13 cellular contexts compared by ENCODE assay signal in genomic region chr1:150257624-150258274, GRCh38. TPM values are rescaled to one million over a fixed set of nuclear protein-coding genes. Genes with fewer than 3 reads are reported as not detected.
DNase-seq lines count a peak whose midpoint lies in the region; ATAC-seq, FAIRE-seq and TF ChIP-seq lines count a peak whose summit lies in the region.
"Had no signal": no experiment of that assay in that cellular context is flagged by ENCODE, and none has a peak within 500 bp of the region (broad histone marks: within the 10 kb centered on the region; RNA-seq: fewer than 3 reads in every experiment).

TSS of gene CA14 (plus strand) at chr1:150257774. CDS start at chr1:150258129, 355 bp downstream.

- CTCF ChIA-PET in activated CD8-positive, alpha-beta memory T cell treated with anti-CD3 and anti-CD28 coated beads, Interleukin-2, amount 10 ng/mL, durations not matched to agents 7 days and 5 days (lab: Charles Lee), result interaction anchor here (0.9 to 5.3 kb wide), 8 partner anchors 11 to 303 kb away, joined by 3 to 89 read pairs (median 18); partner anchors contain the start of genes APH1A, C1orf54, CIART and FALEC

- FAIRE-seq in pancreas (lab: Jason Lieb, UNC), result no peak

- peaks cover 41% of the 10 kb centered on the region for H3K4me1 Mint-ChIP-seq in GM23338
- H3K4me1 Mint-ChIP-seq in progenitor cell of endocrine pancreas (ENCODE audit: low read depth), result peaks cover 53% of the 10 kb centered on the region
- H3K4me1 Mint-ChIP-seq in activated CD8-positive, alpha-beta memory T cell treated with anti-CD3 and anti-CD28 coated beads, Interleukin-2, amount 10 ng/mL, durations not matched to agents 7 days and 5 days, result peaks cover 20% of the 10 kb centered on the region

- H3K9me3 Mint-ChIP-seq in GM23338 (peaks cover 2% of the 10 kb centered on the region; the same call in 2 of the 3 replicates), progenitor cell of endocrine pancreas (ENCODE audit: low read depth) (no peaks in the 10 kb centered on the region)
- H3K9me3 Mint-ChIP-seq in activated CD8-positive, alpha-beta memory T cell treated with anti-CD3 and anti-CD28 coated beads, Interleukin-2, amount 10 ng/mL, durations not matched to agents 7 days and 5 days (ENCODE audit: low read depth), result no peaks in the 10 kb centered on the region
- H3K9me3 Mint-ChIP-seq: stimulated activated naive CD8-positive, alpha-beta T cell treated with anti-CD3 and anti-CD28 coated beads, Interleukin-15, Interleukin-2, amounts not matched to agents 100 ng/mL and 50 ng/mL, for 24 hours had no signal

- no peaks in the 10 kb centered on the region for H3K27me3 ChIP-seq in GM23338 (ENCODE audit: insufficient read depth)
- peaks cover 16% of the 10 kb centered on the region for H3K27me3 ChIP-seq in adipocyte (replicated peaks; ENCODE audit: control insufficient read depth, insufficient read depth, low read length)
- H3K27me3 ChIP-seq in pancreas, result no peaks in the 10 kb centered on the region

- peak within 1 kb of the TSS; percentile 88 for H3K4me3 ChIP-seq in GM23338
- H3K4me3 ChIP-seq in adipocyte (ENCODE audit: low read length), result peak within 1 kb of the TSS; percentile 70
- no peak within 1 kb of the TSS for H3K4me3 ChIP-seq in pancreas

- H4K20me1 ChIP-seq in GM23338 (replicated peaks; ENCODE audit: insufficient read depth), result peaks cover 9% of the 10 kb centered on the region

- H2AFZ ChIP-seq in GM23338, result no peak within 1 kb of the TSS

- H3K27ac ChIP-seq in GM23338 (ENCODE audit: low read depth) (peak within 1 kb of the TSS; percentile 89), pancreas (no peak within 1 kb of the TSS)
- H3K27ac ChIP-seq: HL-60 had no signal

- intact Hi-C loops in pancreas (cut with DNase I), result no loop called here

- H3K36me3 ChIP-seq in GM23338 (ENCODE audit: insufficient read depth) (peaks cover 8% of the 10 kb centered on the region; the same call in 1 of the 2 replicates), adipocyte (ENCODE audit: control insufficient read depth, insufficient read depth, low read length, severe bottlenecking) (no peaks in the 10 kb centered on the region), pancreas (no peaks in the 10 kb centered on the region)

- H3K9me3 ChIP-seq in adipocyte (ENCODE audit: control insufficient read depth, low read length), result no peaks in the 10 kb centered on the region
- no peaks in the 10 kb centered on the region for H3K9me3 ChIP-seq in pancreas

- peaks cover 26% of the 10 kb centered on the region for H3K79me2 ChIP-seq in GM23338 (replicated peaks; ENCODE audit: insufficient read depth)

- H3K27ac Mint-ChIP-seq in GM23338 (peak within 1 kb of the TSS; percentile 98), progenitor cell of endocrine pancreas (peak within 1 kb of the TSS; percentile 97)
- H3K27ac Mint-ChIP-seq in activated CD8-positive, alpha-beta memory T cell treated with anti-CD3 and anti-CD28 coated beads, Interleukin-2, amount 10 ng/mL, durations not matched to agents 7 days and 5 days, result no peak within 1 kb of the TSS
- H3K27ac Mint-ChIP-seq: stimulated activated naive CD8-positive, alpha-beta T cell treated with anti-CD3 and anti-CD28 coated beads, Interleukin-15, Interleukin-2, amounts not matched to agents 100 ng/mL and 50 ng/mL, for 24 hours had no signal

- TF ChIP-seq CTCF in GM23338 (conservative IDR thresholded peaks at IDR 0.05; ENCODE audit: low read depth in 2 of 2) (no peak), progenitor cell of endocrine pancreas (IDR thresholded peaks at IDR 0.05; ENCODE audit: unreplicated experiment) (no peak), pancreas (IDR thresholded peaks at IDR 0.05) (no peak)

- H3K27me3 Mint-ChIP-seq in GM23338 (ENCODE audit: insufficient read depth, low read depth, poor library complexity), result peaks cover 7% of the 10 kb centered on the region
- no peaks in the 10 kb centered on the region for H3K27me3 Mint-ChIP-seq in progenitor cell of endocrine pancreas
- H3K27me3 Mint-ChIP-seq in activated CD8-positive, alpha-beta memory T cell treated with anti-CD3 and anti-CD28 coated beads, Interleukin-2, amount 10 ng/mL, durations not matched to agents 7 days and 5 days, result peaks cover 46% of the 10 kb centered on the region

- H3K4me2 ChIP-seq in GM23338, result peak within 1 kb of the TSS; percentile 95

- no peaks in the 10 kb centered on the region for H3K9me2 ChIP-seq in GM23338 (ENCODE audit: insufficient read depth)

- peak; percentile 72 for DNase-seq in GM23338 (ENCODE audit: low spot score)
- DNase-seq in adipocyte (ENCODE audit: low read depth), result no peak
- peak in 44 of 51 donors; percentile 7 to 82 (median 46) for DNase-seq in hypothalamus (lab: John Stamatoyannopoulos, UW)
- no peak for DNase-seq in progenitor cell of endocrine pancreas (ENCODE audit: low spot score, unreplicated experiment)
- no peak for DNase-seq in activated CD8-positive, alpha-beta memory T cell treated with anti-CD3 and anti-CD28 coated beads, Interleukin-2, amount 10 ng/mL, durations not matched to agents 7 days and 5 days
- DNase-seq in pancreas, result no peak
- DNase-seq: EL, NCI-H748 treated with DMSO at 0.1 percent for 48 hours had no signal

- H3K9ac ChIP-seq in adipocyte (ENCODE audit: low read length), result no peak within 1 kb of the TSS

- H3K4me3 Mint-ChIP-seq in GM23338, result peak within 1 kb of the TSS; percentile 91
- H3K4me3 Mint-ChIP-seq in progenitor cell of endocrine pancreas (ENCODE audit: low read depth), result peak within 1 kb of the TSS; percentile 69
- H3K4me3 Mint-ChIP-seq in activated CD8-positive, alpha-beta memory T cell treated with anti-CD3 and anti-CD28 coated beads, Interleukin-2, amount 10 ng/mL, durations not matched to agents 7 days and 5 days, result no peak within 1 kb of the TSS

- WGBS in pancreas, 2 donors, result 51 to 61% methylated on average over 10 to 11 of the region's 11 CpGs

- H3K4me1 ChIP-seq in GM23338 (ENCODE audit: insufficient read depth), result peaks cover 21% of the 10 kb centered on the region
- H3K4me1 ChIP-seq in adipocyte (ENCODE audit: control insufficient read depth, insufficient read depth, low read length), result peaks cover 24% of the 10 kb centered on the region
- H3K4me1 ChIP-seq in pancreas, result peaks cover 0 to 8% (median 7%) of the 10 kb centered on the region in 3 donors

- peaks cover 27% of the 10 kb centered on the region for H3F3A ChIP-seq in GM23338 (replicated peaks; ENCODE audit: low read depth)

- H3K36me3 Mint-ChIP-seq in GM23338 (ENCODE audit: low read depth), result peaks cover 24% of the 10 kb centered on the region
- H3K36me3 Mint-ChIP-seq in progenitor cell of endocrine pancreas (ENCODE audit: insufficient read depth), result no peaks in the 10 kb centered on the region
- no peaks in the 10 kb centered on the region for H3K36me3 Mint-ChIP-seq in activated CD8-positive, alpha-beta memory T cell treated with anti-CD3 and anti-CD28 coated beads, Interleukin-2, amount 10 ng/mL, durations not matched to agents 7 days and 5 days

- peak; percentile 36 for ATAC-seq in GM23338
- ATAC-seq in activated CD8-positive, alpha-beta memory T cell treated with anti-CD3 and anti-CD28 coated beads, Interleukin-2, amount 10 ng/mL, durations not matched to agents 7 days and 5 days, result no peak
- no peak for ATAC-seq in GM18858 (IDR thresholded peaks at IDR 0.05; ENCODE audit: unreplicated experiment)
- no peak for ATAC-seq in GM21786 (IDR thresholded peaks at IDR 0.05; ENCODE audit: unreplicated experiment)
- no peak for ATAC-seq in pancreas

TF ChIP-seq in GM23338, 12 proteins besides CTCF, POLR2A, EP300 and RAD21:
- no peak for TF ChIP-seq JUNB (IDR thresholded peaks at IDR 0.05; ENCODE audit: unreplicated experiment)
- TF ChIP-seq POLR2AphosphoS5 (IDR thresholded peaks at IDR 0.05; ENCODE audit: low read depth), result peak; percentile 50; the same call in 1 of the 2 replicates

RNA-seq across cellular contexts. Expression of gene CA14, which starts in this region (rescaled TPM):
- 41.3 and 42.9 TPM in 2 replicates for total RNA-seq in GM23338 (2014; rRNA removed; shearing (Covaris generic))
- polyA plus RNA-seq in GM23338 (2016; fragmentation: Nextera tagmentation; extraction: Ambion mirVana) (47.4 and 50.2 TPM in 2 replicates), pancreas (under 1 TPM; 0.14 to 0.19 TPM)
- total RNA-seq in progenitor cell of endocrine pancreas (13.1 and 16.6 TPM in 2 replicates), pancreas (under 1 TPM in 1 of 6 donors, not detected in 5; 0.19 TPM)
- not detected for total RNA-seq in activated CD8-positive, alpha-beta memory T cell treated with anti-CD3 and anti-CD28 coated beads, Interleukin-2, amount 10 ng/mL, durations not matched to agents 7 days and 5 days
- total RNA-seq: omental fat pad had no signal

Comparison
In these comparisons a context has a peak if more than half of its experiments do, and no peak if none do; other contexts are left out.
1. RNA of gene CA14 (total RNA-seq): 41.3 to 42.9 TPM in GM23338 and 13.1 to 16.6 TPM in progenitor cell of endocrine pancreas; 0.19 TPM in pancreas and not detected in activated CD8-positive, alpha-beta memory T cell treated with anti-CD3 and anti-CD28 coated beads, Interleukin-2, amount 10 ng/mL, durations not matched to agents 7 days and 5 days; every median in the first group is over 10 times any median in the second.
2. RNA of gene CA14 (polyA plus RNA-seq): 47.4 to 50.2 TPM in GM23338; 0.14 to 0.19 TPM in pancreas; every median in the first group is over 10 times any median in the second.
3. DNase-seq: peak in GM23338 (single experiment) and hypothalamus (44 of 51); none in adipocyte (single experiment), progenitor cell of endocrine pancreas (single experiment), activated CD8-positive, alpha-beta memory T cell treated with anti-CD3 and anti-CD28 coated beads, Interleukin-2, amount 10 ng/mL, durations not matched to agents 7 days and 5 days (single experiment) and pancreas (0 of 6).
4. H3K4me3 ChIP-seq: peak in GM23338 (single experiment) and adipocyte (single experiment); none in pancreas (0 of 4).